In the genomic region with DNA sequence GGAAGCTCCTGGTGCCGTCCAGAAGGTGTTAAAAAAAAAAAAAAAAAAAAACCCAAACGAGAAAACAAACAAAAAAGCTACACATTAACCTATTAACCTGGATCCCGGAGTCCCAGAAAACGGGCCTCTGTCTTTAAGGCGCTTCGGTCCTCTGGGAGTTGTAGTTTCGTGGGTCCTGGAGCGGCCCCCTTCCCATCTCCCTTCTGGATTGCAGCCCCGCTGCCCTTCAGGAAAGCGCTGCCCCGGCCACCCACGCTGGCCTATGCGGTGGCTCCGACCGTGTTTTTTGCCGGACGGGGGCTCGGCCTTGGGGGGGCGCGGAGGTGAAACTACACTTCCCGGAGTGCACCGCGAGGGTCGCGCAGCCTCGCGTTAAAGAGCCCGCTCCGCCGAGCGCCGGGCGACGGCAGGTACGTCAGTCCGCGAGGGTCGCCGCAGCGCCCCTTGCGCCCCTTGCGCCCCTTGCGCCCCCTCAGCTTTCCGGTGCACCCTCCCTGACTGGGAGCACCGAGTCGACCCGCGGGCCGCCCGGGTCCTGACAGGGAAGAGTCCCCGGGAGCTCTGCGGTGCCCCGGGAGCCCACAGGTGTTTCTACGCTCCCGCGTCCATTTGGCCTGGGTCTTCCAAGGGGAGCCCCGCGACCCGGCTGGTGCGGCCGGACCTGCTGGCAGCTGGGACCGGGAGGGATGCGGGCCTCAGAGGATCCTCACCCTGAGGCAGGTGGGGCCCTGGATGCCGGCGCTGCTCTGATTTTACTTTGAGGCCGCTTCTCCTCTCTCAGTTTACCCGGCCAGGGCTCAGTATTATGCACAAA, we compare ENCODE assay signal across 8 cellular contexts. TPM values are rescaled to one million over a fixed set of nuclear protein-coding genes. Genes with fewer than 3 reads are reported as not detected.
DNase-seq lines count a peak whose midpoint lies in the region; ATAC-seq and TF ChIP-seq lines count a peak whose summit lies in the region.

Gene FCSK (plus strand): TSS at position 375 of the 814 bp plus-strand sequence. CDS start 8,596 bp downstream, outside the sequence.

- peak; percentile 87 for ATAC-seq in HG02798 (IDR thresholded peaks at IDR 0.05; ENCODE audit: poor library complexity, unreplicated experiment)

- no peaks in the 10 kb centered on the region for H3K27me3 Mint-ChIP-seq in chondrocyte (ENCODE audit: low read depth)

- peak; percentile 22 for TF ChIP-seq CTCF in chondrocyte (IDR thresholded peaks at IDR 0.05)

- H3K4me3 Mint-ChIP-seq in chondrocyte (ENCODE audit: unreplicated experiment), result peak within 1 kb of the TSS; percentile 82

- peak within 1 kb of the TSS; percentile 97 for H3K27ac ChIP-seq in layer of hippocampus (ENCODE audit: low read depth, low read length)

- H3K27ac Mint-ChIP-seq in chondrocyte (ENCODE audit: unreplicated experiment), result peak within 1 kb of the TSS; percentile 89

- DNase-seq in NCI-H2081 (lab: John Stamatoyannopoulos, UW) (peak; percentile 59 to 62), NCI-H2081 treated with DMSO at 0.1 percent for 48 hours (lab: John Stamatoyannopoulos, UW) (no peak), NCI-H1694 treated with DMSO at 0.1 percent for 48 hours (lab: John Stamatoyannopoulos, UW) (peak; percentile 67), chondrocyte (ENCODE audit: low spot score) (no peak)
- DNase-seq in activated CD4-positive, CD25-positive, alpha-beta regulatory T cell treated with anti-CD3 and anti-CD28 coated beads, Interleukin-2, amount 50 U/mL, for 72 hours, result peak; percentile 73
- DNase-seq in stimulated activated CD4-positive, alpha-beta T cell treated with anti-CD3 and anti-CD28 coated beads, Interleukin-1b, Interleukin-23, amount 100 ng/mL, for 4 hours (ENCODE audit: low read depth in 2 of 2), result peak; percentile 59 to 62

- peaks cover 12% of the 10 kb centered on the region for H3K4me1 Mint-ChIP-seq in chondrocyte (ENCODE audit: low read depth)

- H3K9me3 Mint-ChIP-seq in chondrocyte (ENCODE audit: low read depth), result no peaks in the 10 kb centered on the region

- no peaks in the 10 kb centered on the region for H3K36me3 Mint-ChIP-seq in chondrocyte (ENCODE audit: low read depth)

- H3K27me3 ChIP-seq in layer of hippocampus (ENCODE audit: control insufficient read depth, insufficient read depth, low read length), result no peaks in the 10 kb centered on the region

RNA-seq across cellular contexts. Expression of gene FCSK, which starts in this region (rescaled TPM):
- total RNA-seq in chondrocyte, result 9.2 to 12.9 TPM (median 11.5 TPM) in 3 replicates

Comparison
In these comparisons a context has a peak if more than half of its experiments do, and no peak if none do; other contexts are left out.
1. DNase-seq: peak in NCI-H2081 (2 of 2), NCI-H1694 treated with DMSO at 0.1 percent for 48 hours (single experiment), activated CD4-positive, CD25-positive, alpha-beta regulatory T cell treated with anti-CD3 and anti-CD28 coated beads, Interleukin-2, amount 50 U/mL, for 72 hours (single experiment) and stimulated activated CD4-positive, alpha-beta T cell treated with anti-CD3 and anti-CD28 coated beads, Interleukin-1b, Interleukin-23, amount 100 ng/mL, for 4 hours (2 of 2); none in NCI-H2081 treated with DMSO at 0.1 percent for 48 hours (single experiment) and chondrocyte (single experiment).